In the genomic region with DNA sequence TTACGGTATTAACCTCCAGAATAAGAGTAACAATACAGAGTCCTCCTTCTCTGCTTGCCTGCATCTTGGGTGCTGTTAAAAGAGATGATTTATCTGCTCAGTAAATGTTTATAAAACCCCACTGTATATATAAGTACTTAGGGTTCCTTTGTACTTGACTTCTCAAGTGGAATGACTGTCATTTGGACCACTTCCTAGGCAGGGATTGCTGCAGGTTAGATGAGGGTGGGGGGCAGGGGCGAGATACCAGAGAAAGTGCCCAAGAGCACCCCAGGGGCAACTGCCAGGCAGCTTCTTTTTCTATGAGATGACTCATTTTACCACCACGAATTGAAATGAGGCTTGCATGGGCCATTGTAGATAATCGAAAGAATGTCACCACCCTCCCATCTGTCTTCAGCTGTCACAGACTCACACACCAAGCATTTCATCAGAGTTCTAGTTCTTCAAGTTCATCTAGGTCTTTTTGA, we compare ENCODE assay signal across 11 cellular contexts.
DNase-seq lines count a peak whose midpoint lies in the region; ATAC-seq and TF ChIP-seq lines count a peak whose summit lies in the region.
"Had no signal": no experiment of that assay in that cellular context is flagged by ENCODE, and none has a peak within 500 bp of the region (broad histone marks: within the 10 kb centered on the region; RNA-seq: fewer than 3 reads in every experiment).

No MANE protein-coding gene starts in this region.

- H3K36me3 ChIP-seq in brain microvascular endothelial cell (replicated peaks) (no peaks in the 10 kb centered on the region), Peyer's patch (no peaks in the 10 kb centered on the region)

- H3K36me3 Mint-ChIP-seq in osteocyte (ENCODE audit: unreplicated experiment), result peaks cover 13% of the 10 kb centered on the region

- peaks cover 16% of the 10 kb centered on the region for H3K4me1 Mint-ChIP-seq in osteocyte (ENCODE audit: unreplicated experiment)
- H3K4me1 Mint-ChIP-seq: IgD-negative memory B cell had no signal

- peaks cover 0 to 8% (median 0%) of the 10 kb centered on the region in 4 donors for H3K4me1 ChIP-seq in Peyer's patch
- H3K4me1 ChIP-seq: parathyroid adenoma had no signal

- DNase-seq in DMS153 (lab: John Stamatoyannopoulos, UW), result peak; percentile 15
- DNase-seq in DMS153 treated with DMSO at 0.1 percent for 48 hours (lab: John Stamatoyannopoulos, UW; ENCODE audit: unreplicated experiment), result no peak
- DNase-seq in Jurkat, Clone E6-1 (ENCODE audit: low read depth, low spot score), result peak; percentile 30
- peak; percentile 28 for DNase-seq in brain microvascular endothelial cell
- DNase-seq in osteocyte (ENCODE audit: extremely low spot score, unreplicated experiment), result no peak
- no peak for DNase-seq in left lobe of liver (ENCODE audit: low spot score)
- no peak for DNase-seq in OCI-M1 (lab: John Stamatoyannopoulos, UW)
- DNase-seq in Peyer's patch, result no peak
- DNase-seq: activated CD4-positive, alpha-beta T cell treated with anti-CD3 and anti-CD28 coated beads for 1 hour had no signal

- H3K4me3 ChIP-seq in Jurkat, Clone E6-1 (ENCODE audit: low read length), result no peak overlapping the region
- H3K4me3 ChIP-seq in brain microvascular endothelial cell (ENCODE audit: low read depth, low read length), result no peak overlapping the region
- no peak overlapping the region for H3K4me3 ChIP-seq in Peyer's patch

- H3K27ac ChIP-seq in brain microvascular endothelial cell (no peak overlapping the region), Peyer's patch (no peak overlapping the region)
- H3K27ac ChIP-seq: parathyroid adenoma had no signal

- H3K27me3 ChIP-seq in brain microvascular endothelial cell (replicated peaks), result no peaks in the 10 kb centered on the region
- no peaks in the 10 kb centered on the region for H3K27me3 ChIP-seq in Peyer's patch

- H3K9me3 ChIP-seq in Peyer's patch, result no peaks in the 10 kb centered on the region

- in situ Hi-C loops in brain microvascular endothelial cell (cut with HindIII; ENCODE audit: low pct_ligation_motif_present, low sequenced_read_pairs), result no loop called here

- H3K4me3 Mint-ChIP-seq in osteocyte (ENCODE audit: unreplicated experiment), result no peak overlapping the region
- H3K4me3 Mint-ChIP-seq: IgD-negative memory B cell had no signal

- no peak for TF ChIP-seq CTCF in brain microvascular endothelial cell (IDR thresholded peaks at IDR 0.05; ENCODE audit: low read depth, low read length, missing control alignments)
- TF ChIP-seq CTCF in osteocyte (IDR thresholded peaks at IDR 0.05), result no peak
- no peak for TF ChIP-seq CTCF in Peyer's patch (IDR thresholded peaks at IDR 0.05)

- H3K27ac Mint-ChIP-seq in osteocyte (ENCODE audit: unreplicated experiment), result peak overlapping the region; percentile 0
- H3K27ac Mint-ChIP-seq: IgD-negative memory B cell had no signal

- TF ChIP-seq POLR2A in Peyer's patch (IDR thresholded peaks at IDR 0.05), result no peak

- no peaks in the 10 kb centered on the region for H3K27me3 Mint-ChIP-seq in osteocyte (ENCODE audit: unreplicated experiment)
- H3K27me3 Mint-ChIP-seq: IgD-negative memory B cell had no signal

- no peak for ATAC-seq in left lobe of liver

- peaks cover 8% of the 10 kb centered on the region for H3K9me3 Mint-ChIP-seq in osteocyte (ENCODE audit: unreplicated experiment)

Comparison
In these comparisons a context has a peak if more than half of its experiments do, and no peak if none do; other contexts are left out.
1. DNase-seq: peak in DMS153 (single experiment), Jurkat, Clone E6-1 (single experiment) and brain microvascular endothelial cell (single experiment); none in DMS153 treated with DMSO at 0.1 percent for 48 hours (single experiment), osteocyte (single experiment), left lobe of liver (single experiment), OCI-M1 (single experiment) and Peyer's patch (0 of 3).